ENCODE assay signal across 19 cellular contexts in the genomic region with DNA sequence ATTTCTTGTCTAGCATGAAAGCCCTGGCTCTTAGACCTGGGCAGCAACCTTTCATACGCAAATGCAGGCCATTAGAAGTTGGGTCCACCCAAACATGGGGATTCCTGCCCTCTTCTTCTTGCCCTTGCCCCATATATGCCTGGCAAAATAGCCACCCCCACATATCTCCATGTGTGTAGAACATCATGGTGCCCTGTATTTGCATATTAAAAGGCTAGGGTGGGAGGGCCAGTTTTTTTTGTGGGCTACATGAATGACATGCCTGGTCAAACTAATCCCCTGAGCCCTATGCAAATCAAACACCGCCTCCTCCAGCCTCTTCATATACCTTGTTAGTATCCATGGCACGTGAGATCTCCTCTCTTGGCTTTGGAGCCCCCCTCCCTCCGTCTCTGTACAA. TPM values are rescaled to one million over a fixed set of nuclear protein-coding genes. Genes with fewer than 3 reads are reported as not detected.
DNase-seq lines count a peak whose midpoint lies in the region; ATAC-seq and TF ChIP-seq lines count a peak whose summit lies in the region.
"Had no signal": no experiment of that assay in that cellular context is flagged by ENCODE, and none has a peak within 500 bp of the region (broad histone marks: within the 10 kb centered on the region; RNA-seq: fewer than 3 reads in every experiment).

No MANE protein-coding gene starts in this region.

- intact Hi-C loops in PC-9 (cut with micrococcal nuclease; ENCODE audit: unreplicated experiment): loop anchor here (1.0 kb wide), 3 partner anchors 9 to 61 kb away; partner anchors contain the start of gene CAP1

- no peak overlapping the region for H4K8ac ChIP-seq in neuronal stem cell (ENCODE audit: low read depth, low read length)

- no peaks in the 10 kb centered on the region for H3K79me2 ChIP-seq in PC-9 (ENCODE audit: low read depth)

- H4K91ac ChIP-seq in neuronal stem cell (ENCODE audit: low read depth, low read length, poor library complexity): no peak overlapping the region

- CTCF ChIA-PET in PC-9 (lab: Charles Lee): interaction anchor here (0.8 to 0.9 kb wide), 2 partner anchors 8 to 53 kb away, joined by 3 to 4 read pairs; no protein-coding TSS in a partner anchor

- no peak for ATAC-seq in HG02981 (IDR thresholded peaks at IDR 0.05; ENCODE audit: unreplicated experiment)
- ATAC-seq: SK-N-SH treated with all-trans-retinoic acid at 6 μM for 48 hours had no signal

- H2BK120ac ChIP-seq in neuronal stem cell (ENCODE audit: low read depth, low read length): no peak overlapping the region

- DNase-seq in HAP-1 (ENCODE audit: low spot score in 2 of 2) (peak; percentile 56 to 72), PC-9 (no peak), epithelial cell of prostate (ENCODE audit: low read depth, low spot score) (no peak), neuronal stem cell (ENCODE audit: low spot score) (no peak), hypothalamus (lab: John Stamatoyannopoulos, UW) (no peak), NCI-H345 (lab: John Stamatoyannopoulos, UW) (no peak)
- no peak for DNase-seq in stimulated activated CD4-positive, alpha-beta T cell treated with anti-CD3 and anti-CD28 coated beads, Interleukin-4, amount 100 ng/mL, for 4 hours
- DNase-seq: BE2C; CD4-positive, CD25-positive, alpha-beta regulatory T cell; COR-L47; GDM1; GM23248; NCI-H1436 treated with DMSO at 0.1 percent for 48 hours; NCI-H2171; NCI-H446; SHP77 treated with DMSO at 0.1 percent for 48 hours had no signal

- H3F3A ChIP-seq in PC-9 (ENCODE audit: insufficient read depth, low read depth): peaks cover 28% of the 10 kb centered on the region

- peak overlapping the region; percentile 59; the same call in 1 of the 2 replicates for H3K4me2 ChIP-seq in PC-9
- no peak overlapping the region for H3K4me2 ChIP-seq in neuronal stem cell (ENCODE audit: insufficient read depth, low read length, poor library complexity, severe bottlenecking)
- H3K4me2 ChIP-seq: KMS-11 had no signal

- H3K9me2 ChIP-seq in PC-9 (ENCODE audit: insufficient read depth): no peaks in the 10 kb centered on the region

- no peak overlapping the region for H3K4ac ChIP-seq in neuronal stem cell (ENCODE audit: low read length)

- no peaks in the 10 kb centered on the region for H3K36me3 ChIP-seq in HAP-1 (replicated peaks)
- no peaks in the 10 kb centered on the region for H3K36me3 ChIP-seq in PC-9 (ENCODE audit: low read depth)
- no peaks in the 10 kb centered on the region for H3K36me3 ChIP-seq in neuronal stem cell (replicated peaks in 1 of 2; ENCODE audit: control insufficient read depth in 2 of 2, insufficient read depth in 2 of 2, low read length in 2 of 2)
- H3K36me3 ChIP-seq: BE2C had no signal

- H3K4me3 ChIP-seq in HAP-1 (no peak overlapping the region), PC-9 (no peak overlapping the region), neuronal stem cell (ENCODE audit: low read length in 2 of 2) (no peak overlapping the region)
- H3K4me3 ChIP-seq: GM23248 had no signal

- H3K27ac ChIP-seq in PC-9 (peak overlapping the region; percentile 65; the same call in 1 of the 2 replicates), epithelial cell of prostate (peak overlapping the region; percentile 95), neuronal stem cell (replicated peaks; ENCODE audit: low read length) (no peak overlapping the region)
- H3K27ac ChIP-seq: GM23248, KMS-11 had no signal

- no peaks in the 10 kb centered on the region for H3K79me1 ChIP-seq in neuronal stem cell (ENCODE audit: low read depth, low read length)

- H2BK15ac ChIP-seq in neuronal stem cell (ENCODE audit: low read length): no peak overlapping the region

- TF ChIP-seq CTCF in PC-9 (conservative IDR thresholded peaks at IDR 0.05): no peak

- H2AFZ ChIP-seq in PC-9: no peak overlapping the region
- peak overlapping the region; percentile 75 for H2AFZ ChIP-seq in neuronal stem cell (ENCODE audit: low read length)

- POLR2A ChIA-PET in PC-9 (lab: Charles Lee; ENCODE audit: unreplicated experiment): no interaction called here

- H3K9ac ChIP-seq in neuronal stem cell (ENCODE audit: low read depth, low read length, poor library complexity): no peak overlapping the region
- H3K9ac ChIP-seq: GM23248, KMS-11 had no signal

- no CpG with 5 or more reads among the region's 4 CpGs for WGBS in neuronal stem cell (ENCODE audit: extremely low coverage in 2 of 2, insufficient read length in 2 of 2, insufficient replicate concordance in 1 of 2), 2 donors

- no peak overlapping the region for H2AK5ac ChIP-seq in neuronal stem cell (ENCODE audit: low read depth, low read length)

- H3K27me3 ChIP-seq in HAP-1 (ENCODE audit: low read depth) (no peaks in the 10 kb centered on the region), PC-9 (ENCODE audit: insufficient read depth, low read depth) (no peaks in the 10 kb centered on the region), neuronal stem cell (ENCODE audit: control insufficient read depth in 3 of 3, insufficient read depth in 3 of 3, low read depth in 1 of 3, low read length in 3 of 3) (no peaks in the 10 kb centered on the region)
- H3K27me3 ChIP-seq: BE2C had no signal

- H3K14ac ChIP-seq in neuronal stem cell (ENCODE audit: low read length): no peak overlapping the region

- no peak overlapping the region for H2BK5ac ChIP-seq in neuronal stem cell (ENCODE audit: low read length)

- H4K20me1 ChIP-seq in PC-9 (ENCODE audit: insufficient read depth): no peaks in the 10 kb centered on the region

- H3K18ac ChIP-seq in neuronal stem cell (ENCODE audit: low read length): no peak overlapping the region

- H3K4me1 ChIP-seq in HAP-1 (peaks cover 15% of the 10 kb centered on the region), PC-9 (replicated peaks; ENCODE audit: insufficient read depth) (peaks cover 36% of the 10 kb centered on the region), neuronal stem cell (ENCODE audit: control insufficient read depth in 2 of 2, insufficient read depth in 1 of 2, low read depth in 1 of 2, low read length in 2 of 2) (peaks cover 2 to 3% of the 10 kb centered on the region in 2 donors)
- H3K4me1 ChIP-seq: BE2C had no signal

- in situ Hi-C loops in HAP-1 (cut with MboI; ENCODE audit: low sequenced_read_pairs): no loop called here

- no TSS peak for BruUV-seq in PC-9 (replicated peaks; lab: Mats Ljungman, UMichigan)

- H2BK12ac ChIP-seq in neuronal stem cell (ENCODE audit: low read length): no peak overlapping the region

- H3K9me3 ChIP-seq in HAP-1 (no peaks in the 10 kb centered on the region), PC-9 (ENCODE audit: insufficient read depth, low read depth) (no peaks in the 10 kb centered on the region), neuronal stem cell (replicated peaks in 1 of 2; ENCODE audit: control insufficient read depth in 2 of 2, insufficient read depth in 1 of 2, low read depth in 1 of 2, low read length in 2 of 2) (no peaks in the 10 kb centered on the region)
- H3K9me3 ChIP-seq: BE2C had no signal

- H3K23ac ChIP-seq in neuronal stem cell (ENCODE audit: low read depth, low read length, poor library complexity): no peak overlapping the region

RNA-seq across cellular contexts. Expression of gene MFSD2A, which starts 24.7 kb away (rescaled TPM):
- 1.4 and 1.8 TPM in 2 replicates for total RNA-seq in PC-9 (2021)
- 2.1 TPM for polyA plus RNA-seq in neuronal stem cell (2013, experiment 1 of 2)
- 2.4 TPM for polyA plus RNA-seq in neuronal stem cell (2013, experiment 2 of 2)

Comparison
In these comparisons a context has a peak if more than half of its experiments do, and no peak if none do; other contexts are left out.
1. DNase-seq: peak in HAP-1 (2 of 2); none in PC-9 (0 of 2), epithelial cell of prostate (single experiment), neuronal stem cell (single experiment), stimulated activated CD4-positive, alpha-beta T cell treated with anti-CD3 and anti-CD28 coated beads, Interleukin-4, amount 100 ng/mL, for 4 hours (0 of 2), hypothalamus (0 of 51) and NCI-H345 (single experiment).